ENCODE assay signal across 1 cellular context in genomic region chr2:26768759-26769500, GRCh38.
TF ChIP-seq lines count a peak whose summit lies in the region.

No MANE protein-coding gene starts in this region.

TF ChIP-seq in K562, 482 proteins besides CTCF, POLR2A, EP300 and RAD21 (continued from another document and continues in another):
- TF ChIP-seq PATZ1 (CRISPR knock-in tag; IDR thresholded peaks at IDR 0.05; ENCODE audit: borderline replicate concordance): 0 out of 2 replicates have a peak, but pooled peaks have one; percentile 14
- TF ChIP-seq RBM22 (IDR thresholded peaks at IDR 0.05; ENCODE audit: low read depth, low read length, poor library complexity, severe bottlenecking): no peak
- TF ChIP-seq HNRNPLL (IDR thresholded peaks at IDR 0.05; ENCODE audit: low read depth, low read length, poor library complexity, severe bottlenecking): no peak
- TF ChIP-seq, protein P1, sequence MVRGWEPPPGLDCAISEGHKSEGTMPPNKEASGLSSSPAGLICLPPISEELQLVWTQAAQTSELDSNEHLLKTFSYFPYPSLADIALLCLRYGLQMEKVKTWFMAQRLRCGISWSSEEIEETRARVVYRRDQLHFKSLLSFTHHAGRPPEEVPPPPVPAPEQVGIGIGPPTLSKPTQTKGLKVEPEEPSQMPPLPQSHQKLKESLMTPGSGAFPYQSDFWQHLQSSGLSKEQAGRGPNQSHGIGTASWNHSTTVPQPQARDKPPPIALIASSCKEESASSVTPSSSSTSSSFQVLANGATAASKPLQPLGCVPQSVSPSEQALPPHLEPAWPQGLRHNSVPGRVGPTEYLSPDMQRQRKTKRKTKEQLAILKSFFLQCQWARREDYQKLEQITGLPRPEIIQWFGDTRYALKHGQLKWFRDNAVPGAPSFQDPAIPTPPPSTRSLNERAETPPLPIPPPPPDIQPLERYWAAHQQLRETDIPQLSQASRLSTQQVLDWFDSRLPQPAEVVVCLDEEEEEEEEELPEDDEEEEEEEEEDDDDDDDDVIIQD (CRISPR knock-in tag; IDR thresholded peaks at IDR 0.05): no peak
- TF ChIP-seq PHTF2 (CRISPR knock-in tag; IDR thresholded peaks at IDR 0.05): no peak
- TF ChIP-seq CREM (IDR thresholded peaks at IDR 0.05; ENCODE audit: low read depth): peak; percentile 84
- TF ChIP-seq ZNF583 (CRISPR knock-in tag; IDR thresholded peaks at IDR 0.05): peak; percentile 87; the same call in 1 of the 2 replicates
- TF ChIP-seq, protein P2, sequence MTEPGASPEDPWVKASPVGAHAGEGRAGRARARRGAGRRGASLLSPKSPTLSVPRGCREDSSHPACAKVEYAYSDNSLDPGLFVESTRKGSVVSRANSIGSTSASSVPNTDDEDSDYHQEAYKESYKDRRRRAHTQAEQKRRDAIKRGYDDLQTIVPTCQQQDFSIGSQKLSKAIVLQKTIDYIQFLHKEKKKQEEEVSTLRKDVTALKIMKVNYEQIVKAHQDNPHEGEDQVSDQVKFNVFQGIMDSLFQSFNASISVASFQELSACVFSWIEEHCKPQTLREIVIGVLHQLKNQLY (CRISPR knock-in tag; conservative IDR thresholded peaks at IDR 0.05): no peak
- no peak for TF ChIP-seq OTX1 (CRISPR knock-in tag; IDR thresholded peaks at IDR 0.05)
- peak; percentile 84 for TF ChIP-seq LEF1 (IDR thresholded peaks at IDR 0.05)
- TF ChIP-seq PBX2 (CRISPR knock-in tag; IDR thresholded peaks at IDR 0.05; ENCODE audit: low read depth): no peak
- TF ChIP-seq PBX2 (tag; conservative IDR thresholded peaks at IDR 0.05; ENCODE audit: low read depth): no peak
- TF ChIP-seq ZNF830 (CRISPR knock-in tag; IDR thresholded peaks at IDR 0.05): no peak
- peak; percentile 81; the same call in 1 of the 2 replicates for TF ChIP-seq TARDBP (IDR thresholded peaks at IDR 0.05)
- no peak for TF ChIP-seq CBX2 (IDR thresholded peaks at IDR 0.05; ENCODE audit: insufficient read depth, low read length, poor library complexity, severe bottlenecking)
- TF ChIP-seq ZNF318 (IDR thresholded peaks at IDR 0.05; ENCODE audit: borderline replicate concordance in 1 of 2, low read depth in 1 of 2): peak in 1 of 2 experiments; percentile 87; a peak in 2 of 4 replicates
- no peak for TF ChIP-seq MCM2 (IDR thresholded peaks at IDR 0.05; ENCODE audit: low read depth)
- peak; percentile 89 for TF ChIP-seq AFF4 (CRISPR knock-in tag; IDR thresholded peaks at IDR 0.05)
- TF ChIP-seq RBM14 (IDR thresholded peaks at IDR 0.05; ENCODE audit: borderline replicate concordance, insufficient read depth, low read depth, low read length): no peak
- no peak for TF ChIP-seq NCOA4 (IDR thresholded peaks at IDR 0.05; ENCODE audit: partially characterized antibody)
- peak; percentile 100 for TF ChIP-seq JUND (IDR thresholded peaks at IDR 0.05; ENCODE audit: borderline replicate concordance, low read depth, low read length)
- peak; percentile 99 for TF ChIP-seq JUND (tag; IDR thresholded peaks at IDR 0.05; ENCODE audit: borderline replicate concordance, low read depth, low read length)
- peak; percentile 100 for TF ChIP-seq SPI1 (IDR thresholded peaks at IDR 0.05; ENCODE audit: borderline replicate concordance, low read depth, low read length)
- peak; percentile 82 for TF ChIP-seq ZNF511 (CRISPR knock-in tag; IDR thresholded peaks at IDR 0.05)
- TF ChIP-seq ZBTB8A (IDR thresholded peaks at IDR 0.05; ENCODE audit: partially characterized antibody): no peak
- TF ChIP-seq, protein P3, sequence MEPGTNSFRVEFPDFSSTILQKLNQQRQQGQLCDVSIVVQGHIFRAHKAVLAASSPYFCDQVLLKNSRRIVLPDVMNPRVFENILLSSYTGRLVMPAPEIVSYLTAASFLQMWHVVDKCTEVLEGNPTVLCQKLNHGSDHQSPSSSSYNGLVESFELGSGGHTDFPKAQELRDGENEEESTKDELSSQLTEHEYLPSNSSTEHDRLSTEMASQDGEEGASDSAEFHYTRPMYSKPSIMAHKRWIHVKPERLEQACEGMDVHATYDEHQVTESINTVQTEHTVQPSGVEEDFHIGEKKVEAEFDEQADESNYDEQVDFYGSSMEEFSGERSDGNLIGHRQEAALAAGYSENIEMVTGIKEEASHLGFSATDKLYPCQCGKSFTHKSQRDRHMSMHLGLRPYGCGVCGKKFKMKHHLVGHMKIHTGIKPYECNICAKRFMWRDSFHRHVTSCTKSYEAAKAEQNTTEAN (CRISPR knock-in tag; IDR thresholded peaks at IDR 0.05): no peak
- TF ChIP-seq ZBTB7A (IDR thresholded peaks at IDR 0.05; ENCODE audit: borderline replicate concordance, control insufficient read depth, low read depth, low read length): peak; percentile 87
- peak; percentile 96 for TF ChIP-seq RNF2 (IDR thresholded peaks at IDR 0.05)
- TF ChIP-seq ZBTB2 (IDR thresholded peaks at IDR 0.05): peak; percentile 53
- peak; percentile 45; the same call in 1 of the 2 replicates for TF ChIP-seq KLF13 (tag; IDR thresholded peaks at IDR 0.05; ENCODE audit: borderline replicate concordance, low read depth)
- no peak for TF ChIP-seq BACH1 (tag; IDR thresholded peaks at IDR 0.05)
- TF ChIP-seq MAFK (IDR thresholded peaks at IDR 0.05; ENCODE audit: low read length): peak; percentile 89
- no peak for TF ChIP-seq SIX5 (IDR thresholded peaks at IDR 0.05; ENCODE audit: borderline replicate concordance in 1 of 2, insufficient read depth in 1 of 2, low read depth in 1 of 2, low read length in 2 of 2)
- no peak; the same call in 1 of the 2 replicates for TF ChIP-seq ZBTB1 (CRISPR knock-in tag; IDR thresholded peaks at IDR 0.05; ENCODE audit: borderline replicate concordance, low read depth)
- TF ChIP-seq SMARCE1 (IDR thresholded peaks at IDR 0.05): peak; percentile 95
- TF ChIP-seq ZNF121 (CRISPR knock-in tag; conservative IDR thresholded peaks at IDR 0.05): no peak
